ENCODE assay signal across 14 cellular contexts in the genomic region with DNA sequence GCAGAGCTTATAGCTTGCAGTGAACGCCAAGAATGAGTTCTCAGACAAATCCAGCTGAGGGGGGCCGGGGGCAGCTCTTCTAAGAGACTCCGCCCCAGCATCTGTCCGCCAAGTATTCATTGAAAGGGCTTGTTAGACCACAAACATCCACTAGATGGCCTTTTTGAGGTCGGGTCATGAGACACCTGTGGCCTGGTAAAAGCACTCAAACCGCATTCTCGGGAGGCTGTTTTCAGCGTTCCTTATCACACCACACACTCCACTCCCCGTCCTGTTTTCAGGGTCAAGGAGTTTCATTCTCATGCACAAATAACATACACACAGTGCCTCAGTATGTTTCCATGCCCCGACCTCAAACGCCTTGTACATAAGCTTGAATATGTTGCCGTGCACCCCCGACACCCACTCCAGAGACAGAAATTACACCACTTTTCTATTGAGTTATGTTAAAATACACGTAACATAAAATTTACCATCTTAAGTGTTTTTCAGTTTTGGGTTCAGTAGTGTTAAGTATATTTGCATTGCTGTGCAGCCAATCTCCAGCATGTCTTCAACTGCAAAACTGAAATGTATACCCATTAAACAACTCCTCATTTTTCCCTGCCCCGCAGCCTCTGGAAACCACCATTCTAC. TPM values are rescaled to one million over a fixed set of nuclear protein-coding genes. Genes with fewer than 3 reads are reported as not detected.
DNase-seq lines count a peak whose midpoint lies in the region; ATAC-seq and TF ChIP-seq lines count a peak whose summit lies in the region.
"Not testable (repeated sequence)": the region's sequence is repeated elsewhere in the genome, so short reads cannot be mapped to it uniquely, and the experiment has no call there.
"Had no signal": no experiment of that assay in that cellular context is flagged by ENCODE, and none has a peak within 500 bp of the region (broad histone marks: within the 10 kb centered on the region; RNA-seq: fewer than 3 reads in every experiment).

No MANE protein-coding gene starts in this region.

- H3K9me3 ChIP-seq in CD4-positive, alpha-beta T cell (ENCODE audit: control insufficient read depth, low read length); heart right ventricle: not testable (repeated sequence)

- WGBS in heart right ventricle, 2 donors = no CpG with 5 or more reads among the region's 15 CpGs

- H3K36me3 Mint-ChIP-seq in CD4-positive, alpha-beta T cell (ENCODE audit: low read depth); activated CD8-positive, alpha-beta T cell treated with anti-CD3 and anti-CD28 coated beads, Interleukin-2, amount 10 ng/mL, durations not matched to agents 7 days and 5 days (ENCODE audit: low read depth): not testable (repeated sequence)

- not testable (repeated sequence) for DNase-seq in CD4-positive, alpha-beta T cell; activated CD8-positive, alpha-beta T cell treated with anti-CD3 and anti-CD28 coated beads, Interleukin-2, amount 10 ng/mL, durations not matched to agents 7 days and 5 days; heart right ventricle; sciatic nerve (ENCODE audit: low spot score)

- H3K27me3 Mint-ChIP-seq in CD4-positive, alpha-beta T cell; activated CD8-positive, alpha-beta T cell treated with anti-CD3 and anti-CD28 coated beads, Interleukin-2, amount 10 ng/mL, durations not matched to agents 7 days and 5 days (ENCODE audit: low read depth): not testable (repeated sequence)

- H3K4me1 ChIP-seq in heart right ventricle = not testable (repeated sequence)

- H3K36me3 ChIP-seq in heart right ventricle = not testable (repeated sequence)

- TF ChIP-seq CTCF in CD4-positive, alpha-beta T cell (IDR thresholded peaks at IDR 0.05); heart right ventricle (IDR thresholded peaks at IDR 0.05): not testable (repeated sequence)

- not testable (repeated sequence) for H3K27ac Mint-ChIP-seq in CD4-positive, alpha-beta T cell; activated CD8-positive, alpha-beta T cell treated with anti-CD3 and anti-CD28 coated beads, Interleukin-2, amount 10 ng/mL, durations not matched to agents 7 days and 5 days

- not testable (repeated sequence) for H3K27me3 ChIP-seq in CD4-positive, alpha-beta T cell (ENCODE audit: control insufficient read depth, insufficient read depth, low read length); heart right ventricle

- intact Hi-C loops in CD4-positive, alpha-beta T cell (cut with DNase I, micrococcal nuclease); heart right ventricle (cut with DNase I); sciatic nerve (cut with DNase I): not testable (repeated sequence)

- CTCF ChIA-PET in CD4-positive, alpha-beta T cell (lab: Charles Lee); activated CD8-positive, alpha-beta T cell treated with anti-CD3 and anti-CD28 coated beads, Interleukin-2, amount 10 ng/mL, durations not matched to agents 7 days and 5 days (lab: Charles Lee): not testable (repeated sequence)

- not testable (repeated sequence) for H3K4me3 Mint-ChIP-seq in CD4-positive, alpha-beta T cell; activated CD8-positive, alpha-beta T cell treated with anti-CD3 and anti-CD28 coated beads, Interleukin-2, amount 10 ng/mL, durations not matched to agents 7 days and 5 days

- H3K9me3 Mint-ChIP-seq in CD4-positive, alpha-beta T cell; activated CD8-positive, alpha-beta T cell treated with anti-CD3 and anti-CD28 coated beads, Interleukin-2, amount 10 ng/mL, durations not matched to agents 7 days and 5 days (ENCODE audit: insufficient read depth): not testable (repeated sequence)

- not testable (repeated sequence) for H3K27ac ChIP-seq in CD4-positive, alpha-beta T cell (ENCODE audit: low read depth, low read length); heart right ventricle

- not testable (repeated sequence) for H3K4me3 ChIP-seq in heart right ventricle

- not testable (repeated sequence) for H3K4me1 Mint-ChIP-seq in CD4-positive, alpha-beta T cell (ENCODE audit: low read depth); activated CD8-positive, alpha-beta T cell treated with anti-CD3 and anti-CD28 coated beads, Interleukin-2, amount 10 ng/mL, durations not matched to agents 7 days and 5 days (ENCODE audit: low read depth)

- peak; percentile 45 for ATAC-seq in CD4-positive, alpha-beta T cell (ENCODE audit: poor library complexity)
- peak; percentile 61 for ATAC-seq in GM19035 (IDR thresholded peaks at IDR 0.05; ENCODE audit: unreplicated experiment)
- ATAC-seq in GM21576 (IDR thresholded peaks at IDR 0.05; ENCODE audit: unreplicated experiment) = peak; percentile 63
- peak; percentile 68 for ATAC-seq in HG02885 (IDR thresholded peaks at IDR 0.05; ENCODE audit: poor library complexity, unreplicated experiment)
- peak; percentile 76 for ATAC-seq in HG03432 (IDR thresholded peaks at IDR 0.05; ENCODE audit: unreplicated experiment)
- peak; percentile 63 for ATAC-seq in activated CD8-positive, alpha-beta T cell treated with anti-CD3 and anti-CD28 coated beads, Interleukin-2, amount 10 ng/mL, durations not matched to agents 7 days and 5 days
- peak in 5 of 8 donors; percentile 49 to 72 (median 58) for ATAC-seq in heart right ventricle
- ATAC-seq in sciatic nerve = peak; percentile 72

- POLR2A ChIA-PET in CD4-positive, alpha-beta T cell (lab: Charles Lee); activated CD8-positive, alpha-beta T cell treated with anti-CD3 and anti-CD28 coated beads, Interleukin-2, amount 10 ng/mL, durations not matched to agents 7 days and 5 days (lab: Charles Lee): not testable (repeated sequence)

RNA-seq across cellular contexts. Expression of a gene that starts 21.3 kb away (rescaled TPM):
- total RNA-seq in CD4-positive, alpha-beta T cell = not detected
- not detected for total RNA-seq in activated CD8-positive, alpha-beta T cell treated with anti-CD3 and anti-CD28 coated beads, Interleukin-2, amount 10 ng/mL, durations not matched to agents 7 days and 5 days
- total RNA-seq in heart right ventricle (not detected), sciatic nerve (not detected)
- polyA plus RNA-seq in heart right ventricle = not detected
- total RNA-seq: cerebellum, esophagus muscularis mucosa, gastroesophageal sphincter, mesothelial cell of epicardium, progenitor cell of endocrine pancreas, ureter had no signal
